In the genomic region with DNA sequence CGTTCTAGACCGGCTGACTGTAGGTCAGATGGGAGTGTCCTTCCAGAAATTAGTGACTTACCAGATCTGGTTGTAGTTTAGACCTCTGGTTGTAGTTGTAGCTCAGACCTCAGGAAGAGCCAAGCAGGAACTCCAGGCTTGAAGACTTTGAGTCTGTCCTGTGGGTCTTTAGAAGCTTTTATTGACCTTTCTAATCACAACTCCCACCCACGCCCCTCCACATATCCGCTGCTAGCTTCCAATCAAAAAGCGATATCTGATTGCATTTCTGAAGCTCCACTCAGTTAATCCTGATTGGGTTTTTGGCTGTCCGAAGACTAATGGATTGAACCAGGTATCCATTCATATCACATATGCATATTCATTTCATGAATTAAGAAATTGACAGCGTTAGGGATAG, we compare ENCODE assay signal across 9 cellular contexts. TPM values are rescaled to one million over a fixed set of nuclear protein-coding genes. Genes with fewer than 3 reads are reported as not detected.
"Had no signal": no experiment of that assay in that cellular context is flagged by ENCODE, and none has a peak within 500 bp of the region (broad histone marks: within the 10 kb centered on the region; RNA-seq: fewer than 3 reads in every experiment).

Gene HNRNPCL1, minus strand, starts transcription at position 101 of the 400 bp plus-strand sequence. CDS start 431 bp downstream, outside the sequence.

RNA-seq across cellular contexts. Expression of gene HNRNPCL1, which starts in this region (rescaled TPM):
- total RNA-seq: OCI-LY7, PC-3, PC-9, Peyer's patch, Right ventricle myocardium inferior, Right ventricle myocardium superior, SJCRH30, SJSA1, SK-MEL-5 had no signal
